In genomic region chr10:97888641-97889262, GRCh38 we compare ENCODE assay signal across 10 cellular contexts. TPM values are rescaled to one million over a fixed set of nuclear protein-coding genes. Genes with fewer than 3 reads are reported as not detected.
DNase-seq lines count a peak whose midpoint lies in the region; ATAC-seq and TF ChIP-seq lines count a peak whose summit lies in the region.
"Had no signal": no experiment of that assay in that cellular context is flagged by ENCODE, and none has a peak within 500 bp of the region (broad histone marks: within the 10 kb centered on the region; RNA-seq: fewer than 3 reads in every experiment).

No MANE protein-coding gene starts in this region.

- H3K27ac ChIP-seq in esophagus squamous epithelium (peak overlapping the region in 3 of 4 donors; percentile 52 to 60 (median 56)), suprapubic skin (peak overlapping the region; percentile 19)
- H3K27ac ChIP-seq in naive thymus-derived CD4-positive, alpha-beta T cell (ENCODE audit: low read depth, low read length): no peak overlapping the region

- no peak for TF ChIP-seq CTCF in esophagus squamous epithelium (IDR thresholded peaks at IDR 0.05)
- no peak for TF ChIP-seq CTCF in suprapubic skin (IDR thresholded peaks at IDR 0.05)

- H3K36me3 Mint-ChIP-seq in activated CD4-positive, alpha-beta memory T cell treated with anti-CD3 and anti-CD28 coated beads for 36 hours: no peaks in the 10 kb centered on the region
- no peaks in the 10 kb centered on the region for H3K36me3 Mint-ChIP-seq in activated CD4-positive, alpha-beta memory T cell treated with anti-CD3 and anti-CD28 coated beads, Interleukin-2, amount 10 ng/mL, durations not matched to agents 7 days and 5 days (ENCODE audit: low read depth)
- H3K36me3 Mint-ChIP-seq in naive thymus-derived CD4-positive, alpha-beta T cell: no peaks in the 10 kb centered on the region
- H3K36me3 Mint-ChIP-seq: CD4-positive, CD25-positive, alpha-beta regulatory T cell had no signal

- H3K36me3 ChIP-seq in esophagus squamous epithelium (no peaks in the 10 kb centered on the region), suprapubic skin (no peaks in the 10 kb centered on the region)
- H3K36me3 ChIP-seq in naive thymus-derived CD4-positive, alpha-beta T cell (ENCODE audit: control insufficient read depth in 2 of 3, insufficient read depth in 3 of 3, low read length in 3 of 3): no peaks in the 10 kb centered on the region

- H3K9me3 ChIP-seq in esophagus squamous epithelium (no peaks in the 10 kb centered on the region), suprapubic skin (no peaks in the 10 kb centered on the region)
- H3K9me3 ChIP-seq in naive thymus-derived CD4-positive, alpha-beta T cell (ENCODE audit: control insufficient read depth in 2 of 3, low read length in 3 of 3): no peaks in the 10 kb centered on the region

- no peak overlapping the region for H3K27ac Mint-ChIP-seq in activated CD4-positive, alpha-beta memory T cell treated with anti-CD3 and anti-CD28 coated beads for 36 hours
- no peak overlapping the region for H3K27ac Mint-ChIP-seq in activated CD4-positive, alpha-beta memory T cell treated with anti-CD3 and anti-CD28 coated beads, Interleukin-2, amount 10 ng/mL, durations not matched to agents 7 days and 5 days
- peak overlapping the region in 1 of 9 donors; percentile 20 for H3K27ac Mint-ChIP-seq in naive thymus-derived CD4-positive, alpha-beta T cell

- H3K9me3 Mint-ChIP-seq in activated CD4-positive, alpha-beta memory T cell treated with anti-CD3 and anti-CD28 coated beads for 36 hours: no peaks in the 10 kb centered on the region
- no peaks in the 10 kb centered on the region for H3K9me3 Mint-ChIP-seq in activated CD4-positive, alpha-beta memory T cell treated with anti-CD3 and anti-CD28 coated beads, Interleukin-2, amount 10 ng/mL, durations not matched to agents 7 days and 5 days
- H3K9me3 Mint-ChIP-seq in naive thymus-derived CD4-positive, alpha-beta T cell: peaks cover 0 to 1% (median 0%) of the 10 kb centered on the region in 11 donors
- H3K9me3 Mint-ChIP-seq: CD4-positive, CD25-positive, alpha-beta regulatory T cell had no signal

- intact Hi-C loops in activated CD4-positive, alpha-beta memory T cell treated with anti-CD3 and anti-CD28 coated beads for 36 hours (cut with micrococcal nuclease): no loop called here
- intact Hi-C loops in esophagus squamous epithelium (cut with DNase I): no loop called here
- intact Hi-C loops in naive thymus-derived CD4-positive, alpha-beta T cell (cut with micrococcal nuclease): no loop called here

- H3K27me3 ChIP-seq in esophagus squamous epithelium (peaks cover 0 to 24% (median 0%) of the 10 kb centered on the region in 4 donors), suprapubic skin (no peaks in the 10 kb centered on the region)
- no peaks in the 10 kb centered on the region for H3K27me3 ChIP-seq in naive thymus-derived CD4-positive, alpha-beta T cell (ENCODE audit: control insufficient read depth in 2 of 2, insufficient read depth in 2 of 2, low read length in 2 of 2)

- CTCF ChIA-PET in activated CD4-positive, alpha-beta memory T cell treated with anti-CD3 and anti-CD28 coated beads for 36 hours (lab: Charles Lee): interaction anchor here (0.9 to 1.5 kb wide), 2 partner anchors 38 to 97 kb away, joined by 4 to 8 read pairs; no protein-coding TSS in a partner anchor
- CTCF ChIA-PET in activated CD4-positive, alpha-beta memory T cell treated with anti-CD3 and anti-CD28 coated beads, Interleukin-2, amount 10 ng/mL, durations not matched to agents 7 days and 5 days (lab: Charles Lee): interaction anchor here (0.6 kb wide), 1 partner anchor 149 kb away, joined by 4 read pairs; no protein-coding TSS in a partner anchor
- CTCF ChIA-PET in naive thymus-derived CD4-positive, alpha-beta T cell (lab: Charles Lee): no interaction called here

- WGBS in esophagus squamous epithelium, 2 donors: 22 to 28% methylated on average over 8 to 10 of the region's 12 CpGs
- WGBS in suprapubic skin: 30% methylated on average over 12 of the region's 12 CpGs

- H3K4me3 Mint-ChIP-seq in activated CD4-positive, alpha-beta memory T cell treated with anti-CD3 and anti-CD28 coated beads for 36 hours: no peak overlapping the region
- H3K4me3 Mint-ChIP-seq in activated CD4-positive, alpha-beta memory T cell treated with anti-CD3 and anti-CD28 coated beads, Interleukin-2, amount 10 ng/mL, durations not matched to agents 7 days and 5 days: no peak overlapping the region
- no peak overlapping the region for H3K4me3 Mint-ChIP-seq in naive thymus-derived CD4-positive, alpha-beta T cell
- H3K4me3 Mint-ChIP-seq: CD4-positive, CD25-positive, alpha-beta regulatory T cell had no signal

- no peak overlapping the region for H3K4me3 ChIP-seq in esophagus squamous epithelium
- H3K4me3 ChIP-seq in suprapubic skin: no peak overlapping the region
- no peak overlapping the region for H3K4me3 ChIP-seq in naive thymus-derived CD4-positive, alpha-beta T cell (ENCODE audit: low read length)

- peaks cover 9 to 18% (median 12%) of the 10 kb centered on the region in 3 donors for H3K4me1 ChIP-seq in esophagus squamous epithelium
- peaks cover 13% of the 10 kb centered on the region for H3K4me1 ChIP-seq in suprapubic skin
- no peaks in the 10 kb centered on the region for H3K4me1 ChIP-seq in naive thymus-derived CD4-positive, alpha-beta T cell (ENCODE audit: control insufficient read depth in 2 of 2, insufficient read depth in 2 of 2, low read length in 2 of 2)

- ATAC-seq in naive thymus-derived CD4-positive, alpha-beta T cell: no peak
- ATAC-seq in HG03139 (IDR thresholded peaks at IDR 0.05; ENCODE audit: unreplicated experiment): no peak

- TF ChIP-seq POLR2A in esophagus squamous epithelium (IDR thresholded peaks at IDR 0.05): no peak
- TF ChIP-seq POLR2A in suprapubic skin (IDR thresholded peaks at IDR 0.05): no peak

- POLR2A ChIA-PET in activated CD4-positive, alpha-beta memory T cell treated with anti-CD3 and anti-CD28 coated beads for 36 hours (lab: Charles Lee): no interaction called here
- POLR2A ChIA-PET in activated CD4-positive, alpha-beta memory T cell treated with anti-CD3 and anti-CD28 coated beads, Interleukin-2, amount 10 ng/mL, durations not matched to agents 7 days and 5 days (lab: Charles Lee): no interaction called here
- POLR2A ChIA-PET in naive thymus-derived CD4-positive, alpha-beta T cell (lab: Charles Lee): no interaction called here

- H3K27me3 Mint-ChIP-seq in activated CD4-positive, alpha-beta memory T cell treated with anti-CD3 and anti-CD28 coated beads for 36 hours: peaks cover 1% of the 10 kb centered on the region
- peaks cover 9% of the 10 kb centered on the region for H3K27me3 Mint-ChIP-seq in activated CD4-positive, alpha-beta memory T cell treated with anti-CD3 and anti-CD28 coated beads, Interleukin-2, amount 10 ng/mL, durations not matched to agents 7 days and 5 days
- H3K27me3 Mint-ChIP-seq in naive thymus-derived CD4-positive, alpha-beta T cell: peaks cover 0 to 6% (median under 1%) of the 10 kb centered on the region in 5 donors

- peaks cover 3% of the 10 kb centered on the region for H3K4me1 Mint-ChIP-seq in activated CD4-positive, alpha-beta memory T cell treated with anti-CD3 and anti-CD28 coated beads for 36 hours (ENCODE audit: low read depth)
- H3K4me1 Mint-ChIP-seq in activated CD4-positive, alpha-beta memory T cell treated with anti-CD3 and anti-CD28 coated beads, Interleukin-2, amount 10 ng/mL, durations not matched to agents 7 days and 5 days: peaks cover 4% of the 10 kb centered on the region
- H3K4me1 Mint-ChIP-seq in naive thymus-derived CD4-positive, alpha-beta T cell: peaks cover 0 to 3% (median 0%) of the 10 kb centered on the region in 7 donors
- H3K4me1 Mint-ChIP-seq: CD4-positive, CD25-positive, alpha-beta regulatory T cell had no signal

- peak; percentile 47 for DNase-seq in activated CD4-positive, alpha-beta memory T cell treated with anti-CD3 and anti-CD28 coated beads for 36 hours
- DNase-seq in activated CD4-positive, alpha-beta memory T cell treated with anti-CD3 and anti-CD28 coated beads, Interleukin-2, amount 10 ng/mL, durations not matched to agents 7 days and 5 days: no peak
- peak; percentile 8 for DNase-seq in NCI-H774 (lab: John Stamatoyannopoulos, UW)
- DNase-seq in esophagus squamous epithelium (lab: John Stamatoyannopoulos, UW): no peak
- DNase-seq in suprapubic skin (ENCODE audit: low spot score in 2 of 2): no peak
- no peak for DNase-seq in naive thymus-derived CD4-positive, alpha-beta T cell
- DNase-seq in stimulated activated CD8-positive, alpha-beta memory T cell treated with anti-CD3 and anti-CD28 coated beads, Interleukin-4, amount 100 ng/mL, for 48 hours: no peak
- DNase-seq: CD4-positive, CD25-positive, alpha-beta regulatory T cell; NCI-H1930 had no signal

- no peak for TF ChIP-seq EP300 in suprapubic skin (IDR thresholded peaks at IDR 0.05)

RNA-seq across cellular contexts. Expression of gene GOLGA7B, which starts 39.1 kb away (rescaled TPM):
- under 1 TPM; 0.86 to 0.87 TPM for total RNA-seq in activated CD4-positive, alpha-beta memory T cell treated with anti-CD3 and anti-CD28 coated beads for 36 hours
- 10 to 100 TPM; 10.5 to 11.2 TPM for total RNA-seq in activated CD4-positive, alpha-beta memory T cell treated with anti-CD3 and anti-CD28 coated beads, Interleukin-2, amount 10 ng/mL, durations not matched to agents 7 days and 5 days
- total RNA-seq in esophagus squamous epithelium (1 to 10 TPM in 3 of 4 donors, under 1 TPM in 1; 0.30 to 3.3 (median 1.7) TPM), suprapubic skin (10 to 100 TPM; 12.0 to 27.9 (median 19.4) TPM)
- 1 to 10 TPM; 5.8 to 8.5 (median 6.5) TPM for total RNA-seq in naive thymus-derived CD4-positive, alpha-beta T cell
- polyA plus RNA-seq in naive thymus-derived CD4-positive, alpha-beta T cell: 1 to 10 TPM in 1 of 2 donors, under 1 TPM in 1; 0.62 to 1.6 TPM

Comparison
In these comparisons a context has a peak if more than half of its experiments do, and no peak if none do; other contexts are left out.
1. DNase-seq: peak in activated CD4-positive, alpha-beta memory T cell treated with anti-CD3 and anti-CD28 coated beads for 36 hours (single experiment) and NCI-H774 (single experiment); none in activated CD4-positive, alpha-beta memory T cell treated with anti-CD3 and anti-CD28 coated beads, Interleukin-2, amount 10 ng/mL, durations not matched to agents 7 days and 5 days (single experiment), esophagus squamous epithelium (single experiment), suprapubic skin (0 of 2), naive thymus-derived CD4-positive, alpha-beta T cell (0 of 9) and stimulated activated CD8-positive, alpha-beta memory T cell treated with anti-CD3 and anti-CD28 coated beads, Interleukin-4, amount 100 ng/mL, for 48 hours (single experiment).